ENCODE assay signal across 22 cellular contexts in the genomic region with DNA sequence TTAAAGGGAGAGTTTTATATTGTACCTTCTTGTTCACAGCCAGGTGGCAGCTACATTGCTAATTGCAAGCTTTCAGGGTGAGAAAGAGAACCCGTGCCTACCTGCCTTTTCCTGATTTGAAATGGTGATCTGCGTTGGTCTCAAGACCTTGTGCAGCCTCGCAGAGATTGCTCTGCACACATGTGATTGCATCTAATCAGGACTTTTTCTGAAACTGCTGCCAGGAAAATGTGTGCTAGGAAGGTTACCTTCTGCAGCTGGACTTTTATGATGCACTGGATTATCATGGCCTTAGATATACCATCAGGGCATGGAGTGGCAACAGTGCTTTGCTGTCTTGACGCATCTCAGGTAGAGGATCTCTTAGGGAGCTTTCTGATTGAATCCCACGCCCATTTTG.
"Had no signal": no experiment of that assay in that cellular context is flagged by ENCODE, and none has a peak within 500 bp of the region (broad histone marks: within the 10 kb centered on the region; RNA-seq: fewer than 3 reads in every experiment).

No MANE protein-coding gene starts in this region.

- H3K27ac Mint-ChIP-seq: natural killer cell; neural progenitor cell; stimulated activated effector memory CD8-positive, alpha-beta T cell treated with anti-CD3 and anti-CD28 coated beads, Interleukin-12 subunit alpha, Interleukin-12 subunit beta, amount 100 ng/mL, for 72 hours had no signal

- H3K9me3 ChIP-seq: heart right ventricle, pancreas, suprapubic skin, thyroid gland, upper lobe of left lung, uterus had no signal

- H2AFZ ChIP-seq: neural progenitor cell had no signal

- H3K4me1 Mint-ChIP-seq: natural killer cell had no signal

- H3K4me3 Mint-ChIP-seq: natural killer cell; neural progenitor cell; stimulated activated effector memory CD8-positive, alpha-beta T cell treated with anti-CD3 and anti-CD28 coated beads, Interleukin-12 subunit alpha, Interleukin-12 subunit beta, amount 100 ng/mL, for 72 hours had no signal

- H3K9me3 Mint-ChIP-seq: natural killer cell; neural progenitor cell; stimulated activated effector memory CD8-positive, alpha-beta T cell treated with anti-CD3 and anti-CD28 coated beads, Interleukin-12 subunit alpha, Interleukin-12 subunit beta, amount 100 ng/mL, for 72 hours had no signal

- H3K36me3 Mint-ChIP-seq: natural killer cell; neural progenitor cell; stimulated activated effector memory CD8-positive, alpha-beta T cell treated with anti-CD3 and anti-CD28 coated beads, Interleukin-12 subunit alpha, Interleukin-12 subunit beta, amount 100 ng/mL, for 72 hours had no signal

- H3K36me3 ChIP-seq: heart right ventricle, neural progenitor cell, pancreas, suprapubic skin, thyroid gland, upper lobe of left lung, uterus had no signal

- H3K27me3 Mint-ChIP-seq: progenitor cell of endocrine pancreas had no signal

- H3K27ac ChIP-seq: heart right ventricle, neural progenitor cell, pancreas, suprapubic skin, thyroid gland, upper lobe of left lung, uterus had no signal

- H3K4me1 ChIP-seq: thyroid gland, uterus had no signal

- DNase-seq: effector memory CD4-positive, alpha-beta T cell; heart right ventricle; hypothalamus; kidney glomerular epithelial cell; mammary epithelial cell; natural killer cell; nucleus accumbens; right cardiac atrium; stimulated activated CD4-positive, alpha-beta T cell treated with anti-CD3 and anti-CD28 coated beads, Interleukin-4, amount 100 ng/mL, for 1 hour; stimulated activated CD8-positive, alpha-beta memory T cell treated with anti-CD3 and anti-CD28 coated beads, Interleukin-4, amount 100 ng/mL, for 48 hours; stimulated activated naive CD8-positive, alpha-beta T cell treated with anti-CD3 and anti-CD28 coated beads, Interleukin-15, Interleukin-2, amounts not matched to agents 100 U/mL and 50 U/mL, for 24 hours; thyroid gland; upper lobe of left lung; uterus had no signal

- H3K4me3 ChIP-seq: heart right ventricle, neural progenitor cell, pancreas, suprapubic skin, thyroid gland, upper lobe of left lung, uterus had no signal

- FAIRE-seq: endometrium, frontal cortex, islet of Langerhans, pancreas had no signal

- H3K4me2 ChIP-seq: neural progenitor cell had no signal

- H3K27me3 ChIP-seq: heart right ventricle, neural progenitor cell, pancreas, suprapubic skin, thyroid gland, upper lobe of left lung, uterus had no signal
